ENCODE assay signal across 1 cellular context in genomic region chr15:56631765-56632164, GRCh38.
TF ChIP-seq lines count a peak whose summit lies in the region.

No MANE protein-coding gene starts in this region.

TF ChIP-seq in HepG2, 621 proteins besides CTCF, POLR2A, EP300 and RAD21 (continued from another document):
- TF ChIP-seq ZNF639 (CRISPR knock-in tag; conservative IDR thresholded peaks at IDR 0.05) (no peak), ZNF264 (CRISPR knock-in tag; IDR thresholded peaks at IDR 0.05) (no peak), KDM4B (CRISPR knock-in tag; IDR thresholded peaks at IDR 0.05) (no peak), ZNF33A (CRISPR knock-in tag; IDR thresholded peaks at IDR 0.05; ENCODE audit: borderline replicate concordance) (no peak), ZXDC (CRISPR knock-in tag; IDR thresholded peaks at IDR 0.05) (no peak), BHLHE40 (IDR thresholded peaks at IDR 0.05; ENCODE audit: low read length) (no peak), ZNF101 (CRISPR knock-in tag; IDR thresholded peaks at IDR 0.05; ENCODE audit: borderline replicate concordance, low read depth) (no peak), ZBTB44 (CRISPR knock-in tag; IDR thresholded peaks at IDR 0.05) (no peak)
TF ChIP-seq in HepG2: peak in this region for 0.
